In genomic region chr9:35605336-35606137, GRCh38 we compare ENCODE assay signal across 8 cellular contexts.
DNase-seq lines count a peak whose midpoint lies in the region; ATAC-seq and TF ChIP-seq lines count a peak whose summit lies in the region.

No MANE protein-coding gene starts in this region.

- no peaks in the 10 kb centered on the region for H3K27me3 ChIP-seq in NT2/D1 (ENCODE audit: insufficient read depth, insufficient read length)

- in situ Hi-C loops in astrocyte of the spinal cord (cut with HindIII; ENCODE audit: low sequenced_read_pairs): no loop called here

- peak; percentile 11 for ATAC-seq in HG02610 (IDR thresholded peaks at IDR 0.05; ENCODE audit: unreplicated experiment)

- peak overlapping the region; percentile 65 for H3K4me3 ChIP-seq in NT2/D1 (ENCODE audit: insufficient read length, low read depth)
- peak overlapping the region; percentile 44 for H3K4me3 ChIP-seq in astrocyte of the spinal cord (ENCODE audit: low read depth, low read length)

- H3K9me3 ChIP-seq in NT2/D1 (ENCODE audit: insufficient read depth, low read length): no peaks in the 10 kb centered on the region

- H3K4me1 ChIP-seq in NT2/D1 (ENCODE audit: insufficient read depth, insufficient read length): peaks cover 4% of the 10 kb centered on the region

- H3K9ac ChIP-seq in NT2/D1 (ENCODE audit: insufficient read length, low read depth): peak overlapping the region; percentile 84

- H3K36me3 ChIP-seq in NT2/D1 (ENCODE audit: insufficient read depth, insufficient read length, low read length): peaks cover 38% of the 10 kb centered on the region

- no peak for TF ChIP-seq CTCF in astrocyte of the spinal cord (IDR thresholded peaks at IDR 0.05; ENCODE audit: low read depth, low read length)

- DNase-seq in NCI-H345 (lab: John Stamatoyannopoulos, UW): peak; percentile 33
- no peak for DNase-seq in NCI-H345 treated with DMSO at 0.1 percent for 48 hours (lab: John Stamatoyannopoulos, UW; ENCODE audit: unreplicated experiment)
- DNase-seq in NT2/D1 (ENCODE audit: low read depth, low spot score): no peak
- DNase-seq in astrocyte of the spinal cord (ENCODE audit: low read depth, low spot score): no peak
- DNase-seq in iPS-NIHi11 (ENCODE audit: low spot score): peak; percentile 87
- peak; percentile 45 for DNase-seq in stimulated activated CD4-positive, alpha-beta T cell treated with anti-CD3 and anti-CD28 coated beads, Interleukin-15, amount 100 ng/mL, for 24 hours
- no peak for DNase-seq in NCI-H187 treated with DMSO at 0.1 percent for 48 hours (lab: John Stamatoyannopoulos, UW)

Comparison
In these comparisons a context has a peak if more than half of its experiments do, and no peak if none do; other contexts are left out.
1. DNase-seq: peak in NCI-H345 (single experiment), iPS-NIHi11 (single experiment) and stimulated activated CD4-positive, alpha-beta T cell treated with anti-CD3 and anti-CD28 coated beads, Interleukin-15, amount 100 ng/mL, for 24 hours (single experiment); none in NCI-H345 treated with DMSO at 0.1 percent for 48 hours (single experiment), NT2/D1 (single experiment), astrocyte of the spinal cord (single experiment) and NCI-H187 treated with DMSO at 0.1 percent for 48 hours (single experiment).